9 cellular contexts compared by ENCODE assay signal in the genomic region with DNA sequence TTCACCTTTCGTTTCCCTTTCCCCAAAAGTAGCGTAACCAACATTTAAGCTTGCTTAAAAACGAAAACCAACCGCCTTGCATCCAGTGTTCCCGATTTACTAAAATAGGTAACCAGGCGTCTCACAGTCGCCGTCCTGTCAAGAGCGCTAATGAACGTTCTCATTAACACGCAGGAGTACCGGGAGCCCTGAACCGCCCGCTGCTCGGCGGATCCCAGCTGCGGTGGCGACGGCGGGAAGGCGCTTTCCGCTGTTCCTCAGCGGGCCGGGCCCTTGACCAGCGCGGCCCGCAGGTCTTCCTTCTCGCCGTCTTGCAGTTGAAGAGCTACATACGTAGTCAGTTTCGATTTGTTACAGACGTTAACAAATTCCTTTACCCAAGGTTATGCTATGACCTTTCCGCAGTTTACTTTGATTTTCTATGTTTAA. TPM values are rescaled to one million over a fixed set of nuclear protein-coding genes. Genes with fewer than 3 reads are reported as not detected.
DNase-seq lines count a peak whose midpoint lies in the region; ATAC-seq, FAIRE-seq and TF ChIP-seq lines count a peak whose summit lies in the region.
"Had no signal": no experiment of that assay in that cellular context is flagged by ENCODE, and none has a peak within 500 bp of the region (broad histone marks: within the 10 kb centered on the region; RNA-seq: fewer than 3 reads in every experiment).

No MANE protein-coding gene starts in this region.

- FAIRE-seq in A549 (lab: Jason Lieb, UNC) (no peak), GM12878 (lab: Jason Lieb, UNC) (no peak)

- no peak for TF ChIP-seq POLR2A in A549 (IDR thresholded peaks at IDR 0.05; ENCODE audit: low read length)
- TF ChIP-seq POLR2A in GM12878 (IDR thresholded peaks at IDR 0.05; ENCODE audit: low read depth, low read length), result no peak

- RAD21 ChIA-PET in GM12878 (lab: Charles Lee; ENCODE audit: unreplicated experiment), result no interaction called here

- no peaks in the 10 kb centered on the region for H4K20me1 ChIP-seq in GM12878 (ENCODE audit: control insufficient read depth, insufficient read depth)

- no peak for ATAC-seq in A549
- no peak for ATAC-seq in GM12878
- no peak for ATAC-seq in lung (ENCODE audit: insufficient read depth, low FRiP score)

- H3K4me3 ChIP-seq in A549, result peak overlapping the region; percentile 42; the same call in 2 of the 3 replicates
- H3K4me3 ChIP-seq in H7 (ENCODE audit: insufficient read depth, low read depth, low read length), result peak overlapping the region; percentile 41; the same call in 1 of the 2 replicates
- peak overlapping the region; percentile 34; the same call in 1 of the 2 replicates for H3K4me3 ChIP-seq in GM12878
- peak overlapping the region; percentile 29 for H3K4me3 ChIP-seq in lung

- no TSS peak for BruUV-seq in GM12878 (replicated peaks; lab: Mats Ljungman, UMichigan)

- 10% methylated on average over 19 of the region's 33 CpGs for WGBS in A549 (ENCODE audit: missing lambda C conversion rate)
- 10% methylated on average over 33 of the region's 33 CpGs for WGBS in GM12878 (ENCODE audit: insufficient coverage, insufficient replicate concordance, low lambda C conversion rate, missing lambda C conversion rate)
- WGBS in lung, 2 donors, result 1 to 3% methylated on average over 33 of the region's 33 CpGs

- DNase-seq in A549 (ENCODE audit: low read depth in 1 of 2, low spot score in 1 of 2) (no peak), H7 (peak; percentile 68), GM12878 (ENCODE audit: low read depth, low spot score) (no peak), lung (ENCODE audit: low spot score) (no peak), NCI-H2171 treated with DMSO at 0.1 percent for 48 hours (lab: John Stamatoyannopoulos, UW) (no peak), NCI-H1694 treated with DMSO at 0.1 percent for 48 hours (lab: John Stamatoyannopoulos, UW) (no peak), globus pallidus (ENCODE audit: low spot score) (no peak), HuH-7.5 (ENCODE audit: low spot score) (no peak)

- H3K4me2 ChIP-seq in A549 (peak overlapping the region; percentile 85), GM12878 (ENCODE audit: control insufficient read depth, insufficient read depth) (peak overlapping the region; percentile 54)

- no peaks in the 10 kb centered on the region for H3K79me2 ChIP-seq in GM12878 (ENCODE audit: control insufficient read depth, insufficient read depth, low read length)

- no peak for TF ChIP-seq EP300 in A549 (IDR thresholded peaks at IDR 0.05)
- TF ChIP-seq EP300 in GM12878 (IDR thresholded peaks at IDR 0.05; ENCODE audit: borderline replicate concordance in 1 of 2, control insufficient read depth in 1 of 2, low read depth in 2 of 2, low read length in 2 of 2), result no peak

- CTCF ChIA-PET in A549 (lab: Yijun Ruan, JAX), result interaction anchor here (1.1 kb wide), 1 partner anchor 78 kb away, joined by 3 read pairs; no protein-coding TSS in a partner anchor
- CTCF ChIA-PET in GM12878 (lab: Yijun Ruan, JAX), result no interaction called here

- SMC1A ChIA-PET in GM12878 (lab: Charles Lee; ENCODE audit: uncharacterized antibody, unreplicated experiment), result no interaction called here

- H3K4me1 ChIP-seq in A549 (0 out of 3 replicates have a peak, but pooled peaks cover 4% of the 10 kb centered on the region), GM12878 (ENCODE audit: control insufficient read depth, insufficient read depth, low read length) (no peaks in the 10 kb centered on the region; the same call in 1 of the 2 replicates), lung (ENCODE audit: control insufficient read depth in 2 of 2, insufficient read depth in 2 of 2, low read length in 2 of 2) (peaks cover 4 to 17% of the 10 kb centered on the region in 2 donors)

- in situ Hi-C loops in GM12878 (cut with MboI), result no loop called here

- H3K9ac ChIP-seq in GM12878 (ENCODE audit: control insufficient read depth, insufficient read depth, low read length), result no peak overlapping the region

- TF ChIP-seq RAD21 in A549 (conservative IDR thresholded peaks at IDR 0.05 in 1 of 2, IDR thresholded peaks at IDR 0.05 in 1 of 2), result no peak
- TF ChIP-seq RAD21 in GM12878 (IDR thresholded peaks at IDR 0.05; ENCODE audit: insufficient read depth, low read depth, low read length), result no peak

- POLR2A ChIA-PET in A549 (lab: Yijun Ruan, JAX), result no interaction called here
- POLR2A ChIA-PET in GM12878 (lab: Charles Lee), result no interaction called here

- intact Hi-C loops in GM12878 (cut with micrococcal nuclease; ENCODE audit: unreplicated experiment), result loop anchor here (10.0 kb wide), 1 partner anchor 123 kb away; no protein-coding TSS in a partner anchor

- H3K27me3 ChIP-seq in H7 (ENCODE audit: control insufficient read depth, insufficient read depth, low read length) (peaks cover 83% of the 10 kb centered on the region), GM12878 (replicated peaks in 1 of 2; ENCODE audit: control insufficient read depth in 2 of 2, insufficient read depth in 2 of 2, low read length in 1 of 2) (peaks cover 13 to 49% of the 10 kb centered on the region in 2 experiments), lung (ENCODE audit: control insufficient read depth, insufficient read depth) (peaks cover 14% of the 10 kb centered on the region)

- no peak for TF ChIP-seq CTCF in A549 (IDR thresholded peaks at IDR 0.05)
- no peak for TF ChIP-seq CTCF in GM12878 (IDR thresholded peaks at IDR 0.05 in 2 of 3, conservative IDR thresholded peaks at IDR 0.05 in 1 of 3; ENCODE audit: control insufficient read depth in 2 of 3, extremely low read depth in 1 of 3, insufficient read depth in 1 of 3, low read depth in 3 of 3, low read length in 3 of 3)
- TF ChIP-seq CTCF in lung (IDR thresholded peaks at IDR 0.05; ENCODE audit: control extremely low read depth, extremely low read depth), result no peak

- H3K9me3 ChIP-seq in A549 (peaks cover 8% of the 10 kb centered on the region), GM12878 (replicated peaks; ENCODE audit: control insufficient read depth, insufficient read depth, low read length) (no peaks in the 10 kb centered on the region; the same call in 1 of the 3 replicates), lung (ENCODE audit: control insufficient read depth in 2 of 2, insufficient read depth in 1 of 2, low read length in 1 of 2) (peaks cover 6% of the 10 kb centered on the region in 2 donors)

- no peak overlapping the region for H2AFZ ChIP-seq in GM12878 (ENCODE audit: control insufficient read depth, low read depth, low read length)

- H3K36me3 ChIP-seq in H7 (replicated peaks; ENCODE audit: control insufficient read depth, insufficient read depth, low read length) (no peaks in the 10 kb centered on the region), GM12878 (ENCODE audit: control insufficient read depth in 2 of 2, insufficient read depth in 2 of 2, low read length in 1 of 2) (no peaks in the 10 kb centered on the region), lung (ENCODE audit: control insufficient read depth in 2 of 2, insufficient read depth in 2 of 2, low read length in 2 of 2) (no peaks in the 10 kb centered on the region)

- H3K27ac ChIP-seq in A549 (no peak overlapping the region), GM12878 (ENCODE audit: control insufficient read depth, insufficient read depth) (no peak overlapping the region), lung (ENCODE audit: low read depth in 1 of 2, low read length in 1 of 2) (no peak overlapping the region)

RNA-seq across cellular contexts. Expression of a gene that starts 2.0 kb away (rescaled TPM):
- polyA plus RNA-seq in A549 (2011; rRNA removed) (not detected in 2 replicates), A549 (2017; fragmentation: RNase III; extraction: RNeasy Plus Mini Kit Qiagen cat#74134 plus additional on column Dnase treatment) (not detected in 3 replicates), GM12878 (2011; rRNA removed) (not detected in 2 replicates), GM12878 (2014; fragmentation: Illumina TruSeq; extraction: Trizol) (not detected in 2 replicates), GM12878 (2014; fragmentation: Nextera tagmentation; extraction: Ambion mirVana) (not detected), GM12878 (2014; rRNA removed) (not detected in 2 replicates), GM12878 (2016; fragmentation: Nextera tagmentation; extraction: Ambion mirVana) (not detected), lung (1 to 10 TPM; 1.9 to 4.1 TPM)
- 0.01 TPM in 1 of 2 replicates, not detected in the other for polyA plus RNA-seq in A549 (2012; cell fraction: cytosol; rRNA removed)
- polyA plus RNA-seq in A549 (2012; cell fraction: nucleus; rRNA removed), result 0.04 and 0.12 TPM in 2 replicates
- polyA minus RNA-seq in A549 (2011; rRNA and poly(A)+ RNA removed), result not detected in 2 replicates
- 0.15 and 1.2 TPM in 2 replicates for total RNA-seq in H7 (2014; rRNA removed; shearing (Covaris generic))
- not detected in 2 replicates for total RNA-seq in GM12878 (2013; cell fraction: nucleolus; rRNA removed)
- total RNA-seq in GM12878 (2014; rRNA removed) (not detected in 2 replicates), GM12878 (2014; rRNA removed; fragmentation: Illumina TruSeq; extraction: Trizol) (not detected in 2 replicates), GM12878 (2021) (not detected in 2 replicates), lung (1 to 10 TPM; 1.2 to 1.5 TPM)
- not detected for polyA plus RNA-seq in GM12878 (2011; ENCODE audit: low read depth)
- polyA plus RNA-seq in GM12878 (2011; cell fraction: cytosol; rRNA removed), result not detected in 2 replicates
- polyA plus RNA-seq in GM12878 (2011; cell fraction: nucleus; rRNA removed), result not detected in 2 replicates
- 0.17 TPM in 1 of 2 replicates, not detected in the other for polyA plus RNA-seq in GM12878 (2012)
- polyA minus RNA-seq in GM12878 (2011; rRNA and poly(A)+ RNA removed), result not detected in 2 replicates
- not detected in 2 replicates for polyA minus RNA-seq in GM12878 (2011; cell fraction: cytosol; rRNA and poly(A)+ RNA removed)
- polyA minus RNA-seq in GM12878 (2011; cell fraction: nucleus; rRNA and poly(A)+ RNA removed), result not detected in 2 replicates
- total RNA-seq: activated CD8-positive, alpha-beta memory T cell treated with anti-CD3 and anti-CD28 coated beads for 36 hours had no signal

RNA-seq across cellular contexts. Expression of a gene that starts 46.2 kb away (rescaled TPM):
- polyA plus RNA-seq in A549 (2011; rRNA removed) (not detected in 2 replicates), A549 (2017; fragmentation: RNase III; extraction: RNeasy Plus Mini Kit Qiagen cat#74134 plus additional on column Dnase treatment) (not detected in 3 replicates), GM12878 (2011; rRNA removed) (not detected in 2 replicates), GM12878 (2014; fragmentation: Illumina TruSeq; extraction: Trizol) (not detected in 2 replicates), GM12878 (2014; fragmentation: Nextera tagmentation; extraction: Ambion mirVana) (not detected), GM12878 (2014; rRNA removed) (not detected in 2 replicates), GM12878 (2016; fragmentation: Nextera tagmentation; extraction: Ambion mirVana) (not detected), lung (1 to 10 TPM in 1 of 2 donors, under 1 TPM in 1; 0.04 to 1.3 TPM)
- not detected in 2 replicates for polyA plus RNA-seq in A549 (2012; cell fraction: cytosol; rRNA removed)
- not detected in 2 replicates for polyA plus RNA-seq in A549 (2012; cell fraction: nucleus; rRNA removed)
- 0.04 TPM in 1 of 2 replicates, not detected in the other for polyA minus RNA-seq in A549 (2011; rRNA and poly(A)+ RNA removed)
- 0.17 and 0.67 TPM in 2 replicates for total RNA-seq in H7 (2014; rRNA removed; shearing (Covaris generic))
- total RNA-seq in GM12878 (2013; cell fraction: nucleolus; rRNA removed), result not detected in 2 replicates
- total RNA-seq in GM12878 (2014; rRNA removed) (not detected in 2 replicates), GM12878 (2014; rRNA removed; fragmentation: Illumina TruSeq; extraction: Trizol) (not detected in 2 replicates), GM12878 (2021) (not detected in 2 replicates), lung (1 to 10 TPM in 1 of 2 donors, under 1 TPM in 1; 0.18 to 1.1 TPM)
- polyA plus RNA-seq in GM12878 (2011; ENCODE audit: low read depth), result not detected
- polyA plus RNA-seq in GM12878 (2011; cell fraction: cytosol; rRNA removed), result not detected in 2 replicates
- not detected in 2 replicates for polyA plus RNA-seq in GM12878 (2011; cell fraction: nucleus; rRNA removed)
- not detected in 2 replicates for polyA plus RNA-seq in GM12878 (2012)
- polyA minus RNA-seq in GM12878 (2011; rRNA and poly(A)+ RNA removed), result not detected in 2 replicates
- not detected in 2 replicates for polyA minus RNA-seq in GM12878 (2011; cell fraction: cytosol; rRNA and poly(A)+ RNA removed)
- not detected in 2 replicates for polyA minus RNA-seq in GM12878 (2011; cell fraction: nucleus; rRNA and poly(A)+ RNA removed)
- total RNA-seq: activated CD8-positive, alpha-beta memory T cell treated with anti-CD3 and anti-CD28 coated beads for 36 hours had no signal
